ENCODE assay signal across 21 cellular contexts in the genomic region with DNA sequence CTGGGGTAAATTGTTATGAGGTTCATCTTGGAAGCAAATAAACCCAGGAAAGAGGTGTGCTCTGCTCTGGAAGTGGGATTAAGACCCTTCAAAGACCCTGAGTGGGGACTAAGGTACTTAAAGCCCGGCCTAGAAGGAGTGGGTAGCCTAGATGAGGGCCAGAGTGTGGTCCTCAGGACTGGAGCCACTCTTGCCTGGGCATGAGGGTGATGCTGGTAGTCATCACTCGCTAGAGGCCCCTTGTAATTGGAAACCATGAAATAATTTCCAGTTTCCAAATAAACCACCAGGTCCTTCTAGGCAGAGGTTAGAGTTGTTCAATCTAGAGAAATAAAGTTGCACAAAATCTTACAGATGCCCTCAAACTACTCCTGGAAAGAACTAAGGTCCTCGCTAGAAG.
"Had no signal": no experiment of that assay in that cellular context is flagged by ENCODE, and none has a peak within 500 bp of the region (broad histone marks: within the 10 kb centered on the region; RNA-seq: fewer than 3 reads in every experiment).

No MANE protein-coding gene starts in this region.

- DNase-seq: activated B cell treated with CpG ODN at 0.5 μM for 24 hours; activated CD4-positive, alpha-beta T cell treated with anti-CD3 and anti-CD28 coated beads for 36 hours; activated CD4-positive, alpha-beta T cell treated with anti-CD3 and anti-CD28 coated beads, Interleukin-2, amount 50 U/mL, for 4 hours; activated CD8-positive, alpha-beta memory T cell treated with anti-CD3 and anti-CD28 coated beads for 24 hours; activated CD8-positive, alpha-beta memory T cell treated with anti-CD3 and anti-CD28 coated beads, Interleukin-2, amount 50 U/mL, for 4 hours; activated naive CD8-positive, alpha-beta T cell treated with anti-CD3 and anti-CD28 coated beads for 36 hours; activated T-cell treated with anti-CD3 and anti-CD28 coated beads, Interleukin-2, amount 50 U/mL, for 24 hours; cerebellar nuclear complex; effector CD8-positive, alpha-beta T cell; foreskin melanocyte; hypothalamus; left ventricle myocardium inferior; pancreas; right cardiac atrium; stimulated activated CD4-positive, alpha-beta T cell treated with anti-CD3 and anti-CD28 coated beads, Interleukin-2, amount 100 ng/mL, for 24 hours; T1000; upper lobe of right lung had no signal

- H3K36me3 ChIP-seq: left ventricle myocardium inferior, neutrophil, pancreas, upper lobe of right lung had no signal

- H3K27ac ChIP-seq: left ventricle myocardium inferior, neutrophil, pancreas, upper lobe of right lung had no signal

- H3K4me3 ChIP-seq: left ventricle myocardium inferior, pancreas, upper lobe of right lung had no signal

- ATAC-seq: activated CD4-positive, alpha-beta T cell treated with anti-CD3 and anti-CD28 coated beads for 36 hours; activated T-helper 17 cell treated with anti-CD3 and anti-CD28 coated beads, Interleukin-2, amount 50 U/mL, for 72 hours; natural killer cell treated with Interleukin-12 subunit alpha and Interleukin-12 subunit beta and Interleukin-15 and Interleukin-18, amount 100 ng/mL, for 72 hours; right cardiac atrium; stimulated activated memory B cell treated with anti-CD40 and anti-IgM and Interleukin-4, amounts not matched to agents 10 μg/mL and 1 μg/mL and 100 μg/mL, for 72 hours; upper lobe of right lung had no signal

- H3K9me3 ChIP-seq: neutrophil, pancreas, upper lobe of right lung had no signal

- H3K27me3 ChIP-seq: neutrophil, pancreas, upper lobe of right lung had no signal
